In the genomic region with DNA sequence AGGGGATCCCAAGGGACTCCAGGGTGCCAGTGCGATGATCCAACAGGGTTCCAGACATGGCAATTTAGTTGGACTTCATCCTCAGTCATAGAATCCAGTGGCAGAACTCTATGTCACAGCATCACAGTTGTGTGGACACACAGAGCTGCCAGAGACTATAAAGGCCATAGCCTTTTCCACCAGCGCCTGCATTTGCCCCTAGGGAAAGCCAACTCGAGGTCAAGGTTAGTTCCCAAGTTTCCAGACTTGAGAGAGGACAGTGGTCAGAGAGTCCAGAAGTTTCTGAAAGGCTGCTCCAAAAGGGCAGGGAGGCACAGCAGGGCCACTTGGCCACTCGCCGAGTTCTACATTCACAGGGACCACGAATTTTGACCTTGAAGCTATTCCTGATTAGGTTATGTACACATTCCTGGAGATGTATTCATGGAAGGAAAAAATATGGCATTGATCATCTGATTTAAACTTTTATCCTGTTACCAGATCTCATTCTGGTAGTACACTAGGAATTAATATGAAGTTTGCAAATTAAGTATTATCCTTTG, we compare ENCODE assay signal across 29 cellular contexts.
"Had no signal": no experiment of that assay in that cellular context is flagged by ENCODE, and none has a peak within 500 bp of the region (broad histone marks: within the 10 kb centered on the region; RNA-seq: fewer than 3 reads in every experiment).

No MANE protein-coding gene starts in this region.

- H3K27ac ChIP-seq: adrenal gland, breast epithelium, cardiac muscle cell, colonic mucosa, foreskin keratinocyte, gastroesophageal sphincter had no signal

- H3K27me3 ChIP-seq: adrenal gland, breast epithelium, cardiac muscle cell, colonic mucosa, dorsolateral prefrontal cortex, foreskin keratinocyte, gastroesophageal sphincter had no signal

- ATAC-seq: activated CD4-positive, alpha-beta T cell treated with anti-CD3 and anti-CD28 coated beads for 36 hours; activated CD8-positive, alpha-beta memory T cell treated with anti-CD3 and anti-CD28 coated beads, Interleukin-2, amount 10 ng/mL, durations not matched to agents 7 days and 5 days; activated CD8-positive, alpha-beta T cell treated with anti-CD3 and anti-CD28 coated beads, Interleukin-2, amount 10 ng/mL, durations not matched to agents 7 days and 5 days; activated naive CD8-positive, alpha-beta T cell treated with anti-CD3 and anti-CD28 coated beads, Interleukin-2, amount 50 U/mL, for 24 hours; esophagus mucosa; foreskin keratinocyte; gastroesophageal sphincter had no signal

- H3K4me1 ChIP-seq: adrenal gland, breast epithelium, colonic mucosa, foreskin keratinocyte had no signal

- H3K4me3 ChIP-seq: adrenal gland, breast epithelium, cardiac muscle cell, colonic mucosa, dorsolateral prefrontal cortex, gastroesophageal sphincter had no signal

- DNase-seq: activated CD4-positive, alpha-beta memory T cell treated with anti-CD3 and anti-CD28 coated beads for 36 hours; activated CD4-positive, alpha-beta T cell treated with anti-CD3 and anti-CD28 coated beads for 36 hours; activated CD4-positive, alpha-beta T cell treated with anti-CD3 and anti-CD28 coated beads, Interleukin-2, amount 10 ng/mL, durations not matched to agents 24 days and 14 days; activated CD4-positive, CD25-positive, alpha-beta regulatory T cell; activated CD4-positive, CD25-positive, alpha-beta regulatory T cell treated with anti-CD3 and anti-CD28 coated beads, Interleukin-2, amount 50 U/mL, for 72 hours; activated CD8-positive, alpha-beta memory T cell treated with anti-CD3 and anti-CD28 coated beads, Interleukin-2, amount 10 ng/mL, durations not matched to agents 7 days and 5 days; activated CD8-positive, alpha-beta memory T cell treated with anti-CD3 and anti-CD28 coated beads, Interleukin-2, amount 50 U/mL, for 4 hours; activated CD8-positive, alpha-beta T cell treated with anti-CD3 and anti-CD28 coated beads, Interleukin-2, amount 10 ng/mL, durations not matched to agents 7 days and 5 days; activated effector memory CD4-positive, alpha-beta T cell treated with anti-CD3 and anti-CD28 coated beads, Interleukin-2, amount 50 U/mL, for 16 hours; activated naive CD4-positive, alpha-beta T cell treated with anti-CD3 and anti-CD28 coated beads for 36 hours; activated naive CD8-positive, alpha-beta T cell treated with anti-CD3 and anti-CD28 coated beads for 36 hours; activated naive CD8-positive, alpha-beta T cell treated with anti-CD3 and anti-CD28 coated beads, Interleukin-2, amount 50 U/mL, for 24 hours; activated T-cell treated with anti-CD3 and anti-CD28 coated beads, Interleukin-2, amount 50 U/mL, for 1 hour; activated T-cell treated with anti-CD3 and anti-CD28 coated beads, Interleukin-2, amount 50 U/mL, for 48 hours; adrenal gland; amygdala; aorta; central memory CD4-positive, alpha-beta T cell; cerebellar nuclear complex; colonic mucosa; dorsolateral prefrontal cortex; effector memory CD4-positive, alpha-beta T cell; endodermal cell; foreskin keratinocyte; T-helper 2 cell had no signal

- H3K36me3 ChIP-seq: adrenal gland, breast epithelium, cardiac muscle cell, colonic mucosa, gastroesophageal sphincter had no signal

- H3K9me3 ChIP-seq: adrenal gland, breast epithelium, colonic mucosa, gastroesophageal sphincter had no signal
